ENCODE assay signal across 1 cellular context in the genomic region with DNA sequence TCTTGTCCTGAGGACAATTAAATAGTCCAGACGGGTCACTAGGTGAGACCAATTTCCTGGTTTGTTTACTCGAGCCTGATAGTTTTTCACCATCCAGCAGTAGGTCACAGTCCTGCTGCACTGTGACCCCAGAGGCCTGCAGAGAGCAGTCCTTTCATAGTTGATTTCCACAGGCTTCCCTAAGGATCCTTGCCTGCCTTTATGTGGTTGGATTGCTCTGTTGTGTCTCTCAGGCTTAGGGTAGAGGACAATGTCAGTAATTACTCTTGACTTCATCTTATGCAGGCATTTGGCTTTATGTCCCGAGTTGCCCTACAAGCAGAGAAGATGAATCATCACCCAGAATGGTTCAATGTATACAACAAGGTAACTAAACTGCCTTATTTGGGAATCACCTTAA.
TF ChIP-seq lines count a peak whose summit lies in the region.

No MANE protein-coding gene starts in this region.

TF ChIP-seq in WTC11, 78 proteins besides CTCF, POLR2A, EP300 and RAD21 (continued from another document):
- TF ChIP-seq, protein P1, sequence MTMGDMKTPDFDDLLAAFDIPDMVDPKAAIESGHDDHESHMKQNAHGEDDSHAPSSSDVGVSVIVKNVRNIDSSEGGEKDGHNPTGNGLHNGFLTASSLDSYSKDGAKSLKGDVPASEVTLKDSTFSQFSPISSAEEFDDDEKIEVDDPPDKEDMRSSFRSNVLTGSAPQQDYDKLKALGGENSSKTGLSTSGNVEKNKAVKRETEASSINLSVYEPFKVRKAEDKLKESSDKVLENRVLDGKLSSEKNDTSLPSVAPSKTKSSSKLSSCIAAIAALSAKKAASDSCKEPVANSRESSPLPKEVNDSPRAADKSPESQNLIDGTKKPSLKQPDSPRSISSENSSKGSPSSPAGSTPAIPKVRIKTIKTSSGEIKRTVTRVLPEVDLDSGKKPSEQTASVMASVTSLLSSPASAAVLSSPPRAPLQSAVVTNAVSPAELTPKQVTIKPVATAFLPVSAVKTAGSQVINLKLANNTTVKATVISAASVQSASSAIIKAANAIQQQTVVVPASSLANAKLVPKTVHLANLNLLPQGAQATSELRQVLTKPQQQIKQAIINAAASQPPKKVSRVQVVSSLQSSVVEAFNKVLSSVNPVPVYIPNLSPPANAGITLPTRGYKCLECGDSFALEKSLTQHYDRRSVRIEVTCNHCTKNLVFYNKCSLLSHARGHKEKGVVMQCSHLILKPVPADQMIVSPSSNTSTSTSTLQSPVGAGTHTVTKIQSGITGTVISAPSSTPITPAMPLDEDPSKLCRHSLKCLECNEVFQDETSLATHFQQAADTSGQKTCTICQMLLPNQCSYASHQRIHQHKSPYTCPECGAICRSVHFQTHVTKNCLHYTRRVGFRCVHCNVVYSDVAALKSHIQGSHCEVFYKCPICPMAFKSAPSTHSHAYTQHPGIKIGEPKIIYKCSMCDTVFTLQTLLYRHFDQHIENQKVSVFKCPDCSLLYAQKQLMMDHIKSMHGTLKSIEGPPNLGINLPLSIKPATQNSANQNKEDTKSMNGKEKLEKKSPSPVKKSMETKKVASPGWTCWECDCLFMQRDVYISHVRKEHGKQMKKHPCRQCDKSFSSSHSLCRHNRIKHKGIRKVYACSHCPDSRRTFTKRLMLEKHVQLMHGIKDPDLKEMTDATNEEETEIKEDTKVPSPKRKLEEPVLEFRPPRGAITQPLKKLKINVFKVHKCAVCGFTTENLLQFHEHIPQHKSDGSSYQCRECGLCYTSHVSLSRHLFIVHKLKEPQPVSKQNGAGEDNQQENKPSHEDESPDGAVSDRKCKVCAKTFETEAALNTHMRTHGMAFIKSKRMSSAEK (CRISPR knock-in tag; IDR thresholded peaks at IDR 0.05; ENCODE audit: borderline replicate concordance) = no peak
- TF ChIP-seq ESRRA (CRISPR knock-in tag; IDR thresholded peaks at IDR 0.05; ENCODE audit: borderline replicate concordance) (no peak), NFE2L1 (CRISPR knock-in tag; IDR thresholded peaks at IDR 0.05) (no peak), NR1H2 (CRISPR knock-in tag; IDR thresholded peaks at IDR 0.05) (no peak), FOXJ3 (CRISPR knock-in tag; IDR thresholded peaks at IDR 0.05; ENCODE audit: borderline replicate concordance) (no peak)
- TF ChIP-seq, protein P2, sequence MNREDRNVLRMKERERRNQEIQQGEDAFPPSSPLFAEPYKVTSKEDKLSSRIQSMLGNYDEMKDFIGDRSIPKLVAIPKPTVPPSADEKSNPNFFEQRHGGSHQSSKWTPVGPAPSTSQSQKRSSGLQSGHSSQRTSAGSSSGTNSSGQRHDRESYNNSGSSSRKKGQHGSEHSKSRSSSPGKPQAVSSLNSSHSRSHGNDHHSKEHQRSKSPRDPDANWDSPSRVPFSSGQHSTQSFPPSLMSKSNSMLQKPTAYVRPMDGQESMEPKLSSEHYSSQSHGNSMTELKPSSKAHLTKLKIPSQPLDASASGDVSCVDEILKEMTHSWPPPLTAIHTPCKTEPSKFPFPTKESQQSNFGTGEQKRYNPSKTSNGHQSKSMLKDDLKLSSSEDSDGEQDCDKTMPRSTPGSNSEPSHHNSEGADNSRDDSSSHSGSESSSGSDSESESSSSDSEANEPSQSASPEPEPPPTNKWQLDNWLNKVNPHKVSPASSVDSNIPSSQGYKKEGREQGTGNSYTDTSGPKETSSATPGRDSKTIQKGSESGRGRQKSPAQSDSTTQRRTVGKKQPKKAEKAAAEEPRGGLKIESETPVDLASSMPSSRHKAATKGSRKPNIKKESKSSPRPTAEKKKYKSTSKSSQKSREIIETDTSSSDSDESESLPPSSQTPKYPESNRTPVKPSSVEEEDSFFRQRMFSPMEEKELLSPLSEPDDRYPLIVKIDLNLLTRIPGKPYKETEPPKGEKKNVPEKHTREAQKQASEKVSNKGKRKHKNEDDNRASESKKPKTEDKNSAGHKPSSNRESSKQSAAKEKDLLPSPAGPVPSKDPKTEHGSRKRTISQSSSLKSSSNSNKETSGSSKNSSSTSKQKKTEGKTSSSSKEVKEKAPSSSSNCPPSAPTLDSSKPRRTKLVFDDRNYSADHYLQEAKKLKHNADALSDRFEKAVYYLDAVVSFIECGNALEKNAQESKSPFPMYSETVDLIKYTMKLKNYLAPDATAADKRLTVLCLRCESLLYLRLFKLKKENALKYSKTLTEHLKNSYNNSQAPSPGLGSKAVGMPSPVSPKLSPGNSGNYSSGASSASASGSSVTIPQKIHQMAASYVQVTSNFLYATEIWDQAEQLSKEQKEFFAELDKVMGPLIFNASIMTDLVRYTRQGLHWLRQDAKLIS (CRISPR knock-in tag; IDR thresholded peaks at IDR 0.05; ENCODE audit: borderline replicate concordance) = no peak
- TF ChIP-seq, protein P3, sequence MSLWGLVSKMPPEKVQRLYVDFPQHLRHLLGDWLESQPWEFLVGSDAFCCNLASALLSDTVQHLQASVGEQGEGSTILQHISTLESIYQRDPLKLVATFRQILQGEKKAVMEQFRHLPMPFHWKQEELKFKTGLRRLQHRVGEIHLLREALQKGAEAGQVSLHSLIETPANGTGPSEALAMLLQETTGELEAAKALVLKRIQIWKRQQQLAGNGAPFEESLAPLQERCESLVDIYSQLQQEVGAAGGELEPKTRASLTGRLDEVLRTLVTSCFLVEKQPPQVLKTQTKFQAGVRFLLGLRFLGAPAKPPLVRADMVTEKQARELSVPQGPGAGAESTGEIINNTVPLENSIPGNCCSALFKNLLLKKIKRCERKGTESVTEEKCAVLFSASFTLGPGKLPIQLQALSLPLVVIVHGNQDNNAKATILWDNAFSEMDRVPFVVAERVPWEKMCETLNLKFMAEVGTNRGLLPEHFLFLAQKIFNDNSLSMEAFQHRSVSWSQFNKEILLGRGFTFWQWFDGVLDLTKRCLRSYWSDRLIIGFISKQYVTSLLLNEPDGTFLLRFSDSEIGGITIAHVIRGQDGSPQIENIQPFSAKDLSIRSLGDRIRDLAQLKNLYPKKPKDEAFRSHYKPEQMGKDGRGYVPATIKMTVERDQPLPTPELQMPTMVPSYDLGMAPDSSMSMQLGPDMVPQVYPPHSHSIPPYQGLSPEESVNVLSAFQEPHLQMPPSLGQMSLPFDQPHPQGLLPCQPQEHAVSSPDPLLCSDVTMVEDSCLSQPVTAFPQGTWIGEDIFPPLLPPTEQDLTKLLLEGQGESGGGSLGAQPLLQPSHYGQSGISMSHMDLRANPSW (CRISPR knock-in tag; conservative IDR thresholded peaks at IDR 0.05; ENCODE audit: low read depth) = no peak
